Comparison of ENCODE assay signal across 9 cellular contexts in the genomic region with DNA sequence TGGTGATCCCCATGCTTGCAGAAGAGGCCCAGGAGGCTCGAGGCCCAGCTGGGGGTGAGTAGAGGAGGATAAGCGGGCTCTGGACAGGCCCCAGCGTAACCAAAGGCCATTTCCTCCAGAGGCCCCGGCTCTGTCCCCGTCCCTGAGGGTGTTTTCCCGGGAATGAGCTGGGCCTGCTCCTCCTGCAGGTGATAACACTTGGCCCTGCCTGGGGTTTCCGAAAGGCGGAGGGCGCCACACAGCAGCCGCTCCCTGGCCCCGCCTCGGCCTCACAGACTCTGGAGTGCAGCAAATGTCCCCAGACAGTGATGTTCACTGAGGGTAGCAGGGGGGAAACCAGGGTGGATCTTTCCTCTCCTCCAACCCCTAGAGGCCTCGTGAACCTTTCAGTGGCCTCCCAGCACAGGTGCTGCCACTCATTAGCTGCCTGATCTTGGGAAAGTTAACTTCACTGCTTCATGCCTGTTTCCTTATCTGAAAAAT. TPM values are rescaled to one million over a fixed set of nuclear protein-coding genes. Genes with fewer than 3 reads are reported as not detected.
DNase-seq lines count a peak whose midpoint lies in the region; ATAC-seq lines count a peak whose summit lies in the region.
"Had no signal": no experiment of that assay in that cellular context is flagged by ENCODE, and none has a peak within 500 bp of the region (broad histone marks: within the 10 kb centered on the region; RNA-seq: fewer than 3 reads in every experiment).

No MANE protein-coding gene starts in this region.

- H3K9me3 Mint-ChIP-seq in activated naive CD4-positive, alpha-beta T cell treated with anti-CD3 and anti-CD28 coated beads, Interleukin-2, amount 50 U/mL, for 72 hours, result no peaks in the 10 kb centered on the region
- H3K9me3 Mint-ChIP-seq in stimulated activated naive CD8-positive, alpha-beta T cell treated with anti-CD3 and anti-CD28 coated beads, Interleukin-15, amount 100 ng/mL, for 72 hours, result no peaks in the 10 kb centered on the region

- DNase-seq in activated naive CD4-positive, alpha-beta T cell treated with anti-CD3 and anti-CD28 coated beads, Interleukin-2, amount 50 U/mL, for 72 hours (ENCODE audit: low spot score in 2 of 2), result no peak
- no peak for DNase-seq in activated naive CD4-positive, alpha-beta T cell (lab: John Stamatoyannopoulos, UW)
- DNase-seq in SW480 (ENCODE audit: low spot score) (peak; percentile 57), GM19238 (ENCODE audit: insufficient read length, low spot score) (no peak)
- DNase-seq in stimulated activated naive CD8-positive, alpha-beta T cell treated with anti-CD3 and anti-CD28 coated beads, Interleukin-15, amount 100 ng/mL, for 72 hours, result peak in 1 of 2 donors; percentile 23
- DNase-seq in activated effector memory CD4-positive, alpha-beta T cell treated with anti-CD3 and anti-CD28 coated beads, Interleukin-2, amount 50 U/mL, for 16 hours, result no peak
- DNase-seq in activated CD4-positive, alpha-beta T cell treated with anti-CD3 and anti-CD28 coated beads for 48 hours, result no peak
- DNase-seq: BE2C had no signal

- H3K27me3 Mint-ChIP-seq in stimulated activated naive CD8-positive, alpha-beta T cell treated with anti-CD3 and anti-CD28 coated beads, Interleukin-15, amount 100 ng/mL, for 72 hours, result no peaks in the 10 kb centered on the region

- ATAC-seq in activated naive CD4-positive, alpha-beta T cell treated with anti-CD3 and anti-CD28 coated beads, Interleukin-2, amount 50 U/mL, for 72 hours, result peak; percentile 13 to 28
- peak; percentile 29 for ATAC-seq in HG02763 (IDR thresholded peaks at IDR 0.05; ENCODE audit: unreplicated experiment)
- ATAC-seq in stimulated activated naive CD8-positive, alpha-beta T cell treated with anti-CD3 and anti-CD28 coated beads, Interleukin-15, amount 100 ng/mL, for 72 hours, result peak; percentile 42

- H3K4me1 Mint-ChIP-seq in stimulated activated naive CD8-positive, alpha-beta T cell treated with anti-CD3 and anti-CD28 coated beads, Interleukin-15, amount 100 ng/mL, for 72 hours, result peaks cover 46% of the 10 kb centered on the region

- H3K27ac Mint-ChIP-seq in activated naive CD4-positive, alpha-beta T cell treated with anti-CD3 and anti-CD28 coated beads, Interleukin-2, amount 50 U/mL, for 72 hours, result peak overlapping the region in 1 of 2 donors; percentile 94
- peak overlapping the region in 1 of 2 donors; percentile 92 for H3K27ac Mint-ChIP-seq in stimulated activated naive CD8-positive, alpha-beta T cell treated with anti-CD3 and anti-CD28 coated beads, Interleukin-15, amount 100 ng/mL, for 72 hours

- no peaks in the 10 kb centered on the region for H3K36me3 Mint-ChIP-seq in activated naive CD4-positive, alpha-beta T cell treated with anti-CD3 and anti-CD28 coated beads, Interleukin-2, amount 50 U/mL, for 72 hours

- H3K4me3 Mint-ChIP-seq in stimulated activated naive CD8-positive, alpha-beta T cell treated with anti-CD3 and anti-CD28 coated beads, Interleukin-15, amount 100 ng/mL, for 72 hours, result peak overlapping the region in 1 of 2 donors; percentile 84

RNA-seq across cellular contexts. Expression of a gene that starts 10.5 kb away (rescaled TPM):
- 1 to 10 TPM; 1.9 to 2.8 TPM for total RNA-seq in activated naive CD4-positive, alpha-beta T cell treated with anti-CD3 and anti-CD28 coated beads, Interleukin-2, amount 50 U/mL, for 72 hours

RNA-seq across cellular contexts. Expression of a gene that starts 46.7 kb away (rescaled TPM):
- total RNA-seq in activated naive CD4-positive, alpha-beta T cell treated with anti-CD3 and anti-CD28 coated beads, Interleukin-2, amount 50 U/mL, for 72 hours, result 10 to 100 TPM; 14.0 to 22.0 TPM

RNA-seq across cellular contexts. Expression of a gene that starts 55.8 kb away (rescaled TPM):
- 10 to 100 TPM; 37.5 to 52.2 TPM for total RNA-seq in activated naive CD4-positive, alpha-beta T cell treated with anti-CD3 and anti-CD28 coated beads, Interleukin-2, amount 50 U/mL, for 72 hours
